In genomic region chr3:120641696-120642246, GRCh38 we compare ENCODE assay signal across 2 cellular contexts.
TF ChIP-seq lines count a peak whose summit lies in the region.

No MANE protein-coding gene starts in this region.

TF ChIP-seq in HepG2, 621 proteins besides CTCF, POLR2A, EP300 and RAD21 (continues in another document):
- TF ChIP-seq BHLHE40 (IDR thresholded peaks at IDR 0.05; ENCODE audit: low read length) = no peak
- no peak for TF ChIP-seq SNRNP70 (IDR thresholded peaks at IDR 0.05; ENCODE audit: low read depth, low read length)
- 0 out of 2 replicates have a peak, but pooled peaks have one; percentile 24 for TF ChIP-seq POLR2AphosphoS5 (IDR thresholded peaks at IDR 0.05; ENCODE audit: low read depth, low read length)
- no peak for TF ChIP-seq GATAD1 (CRISPR knock-in tag; IDR thresholded peaks at IDR 0.05)
- TF ChIP-seq ZNF670 (CRISPR knock-in tag; IDR thresholded peaks at IDR 0.05; ENCODE audit: borderline replicate concordance) = no peak
- TF ChIP-seq, protein P1, sequence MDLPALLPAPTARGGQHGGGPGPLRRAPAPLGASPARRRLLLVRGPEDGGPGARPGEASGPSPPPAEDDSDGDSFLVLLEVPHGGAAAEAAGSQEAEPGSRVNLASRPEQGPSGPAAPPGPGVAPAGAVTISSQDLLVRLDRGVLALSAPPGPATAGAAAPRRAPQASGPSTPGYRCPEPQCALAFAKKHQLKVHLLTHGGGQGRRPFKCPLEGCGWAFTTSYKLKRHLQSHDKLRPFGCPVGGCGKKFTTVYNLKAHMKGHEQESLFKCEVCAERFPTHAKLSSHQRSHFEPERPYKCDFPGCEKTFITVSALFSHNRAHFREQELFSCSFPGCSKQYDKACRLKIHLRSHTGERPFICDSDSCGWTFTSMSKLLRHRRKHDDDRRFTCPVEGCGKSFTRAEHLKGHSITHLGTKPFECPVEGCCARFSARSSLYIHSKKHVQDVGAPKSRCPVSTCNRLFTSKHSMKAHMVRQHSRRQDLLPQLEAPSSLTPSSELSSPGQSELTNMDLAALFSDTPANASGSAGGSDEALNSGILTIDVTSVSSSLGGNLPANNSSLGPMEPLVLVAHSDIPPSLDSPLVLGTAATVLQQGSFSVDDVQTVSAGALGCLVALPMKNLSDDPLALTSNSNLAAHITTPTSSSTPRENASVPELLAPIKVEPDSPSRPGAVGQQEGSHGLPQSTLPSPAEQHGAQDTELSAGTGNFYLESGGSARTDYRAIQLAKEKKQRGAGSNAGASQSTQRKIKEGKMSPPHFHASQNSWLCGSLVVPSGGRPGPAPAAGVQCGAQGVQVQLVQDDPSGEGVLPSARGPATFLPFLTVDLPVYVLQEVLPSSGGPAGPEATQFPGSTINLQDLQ (CRISPR knock-in tag; IDR thresholded peaks at IDR 0.05) = no peak
- no peak for TF ChIP-seq MXD3 (CRISPR knock-in tag; IDR thresholded peaks at IDR 0.05)
- TF ChIP-seq RBM22 (optimal IDR thresholded peaks at IDR 0.05; ENCODE audit: low read length) = peak; percentile 81
- TF ChIP-seq SMARCC2 (IDR thresholded peaks at IDR 0.05) = no peak
- TF ChIP-seq, protein P2, sequence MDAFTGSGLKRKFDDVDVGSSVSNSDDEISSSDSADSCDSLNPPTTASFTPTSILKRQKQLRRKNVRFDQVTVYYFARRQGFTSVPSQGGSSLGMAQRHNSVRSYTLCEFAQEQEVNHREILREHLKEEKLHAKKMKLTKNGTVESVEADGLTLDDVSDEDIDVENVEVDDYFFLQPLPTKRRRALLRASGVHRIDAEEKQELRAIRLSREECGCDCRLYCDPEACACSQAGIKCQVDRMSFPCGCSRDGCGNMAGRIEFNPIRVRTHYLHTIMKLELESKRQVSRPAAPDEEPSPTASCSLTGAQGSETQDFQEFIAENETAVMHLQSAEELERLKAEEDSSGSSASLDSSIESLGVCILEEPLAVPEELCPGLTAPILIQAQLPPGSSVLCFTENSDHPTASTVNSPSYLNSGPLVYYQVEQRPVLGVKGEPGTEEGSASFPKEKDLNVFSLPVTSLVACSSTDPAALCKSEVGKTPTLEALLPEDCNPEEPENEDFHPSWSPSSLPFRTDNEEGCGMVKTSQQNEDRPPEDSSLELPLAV (CRISPR knock-in tag; conservative IDR thresholded peaks at IDR 0.05; ENCODE audit: low read depth) = no peak
- TF ChIP-seq, protein P3, sequence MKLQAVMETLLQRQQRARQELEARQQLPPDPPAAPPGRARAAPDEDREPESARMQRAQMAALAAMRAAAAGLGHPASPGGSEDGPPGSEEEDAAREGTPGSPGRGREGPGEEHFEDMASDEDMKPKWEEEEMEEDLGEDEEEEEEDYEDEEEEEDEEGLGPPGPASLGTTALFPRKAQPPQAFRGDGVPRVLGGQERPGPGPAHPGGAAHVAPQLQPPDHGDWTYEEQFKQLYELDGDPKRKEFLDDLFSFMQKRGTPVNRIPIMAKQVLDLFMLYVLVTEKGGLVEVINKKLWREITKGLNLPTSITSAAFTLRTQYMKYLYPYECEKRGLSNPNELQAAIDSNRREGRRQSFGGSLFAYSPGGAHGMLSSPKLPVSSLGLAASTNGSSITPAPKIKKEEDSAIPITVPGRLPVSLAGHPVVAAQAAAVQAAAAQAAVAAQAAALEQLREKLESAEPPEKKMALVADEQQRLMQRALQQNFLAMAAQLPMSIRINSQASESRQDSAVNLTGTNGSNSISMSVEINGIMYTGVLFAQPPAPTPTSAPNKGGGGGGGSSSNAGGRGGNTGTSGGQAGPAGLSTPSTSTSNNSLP (IDR thresholded peaks at IDR 0.05; ENCODE audit: low read depth, low read length) = no peak
- TF ChIP-seq MATR3 (CRISPR knock-in tag; IDR thresholded peaks at IDR 0.05) = no peak
- no peak for TF ChIP-seq ZNF674 (CRISPR knock-in tag; IDR thresholded peaks at IDR 0.05; ENCODE audit: low read depth)
- TF ChIP-seq, protein P4, sequence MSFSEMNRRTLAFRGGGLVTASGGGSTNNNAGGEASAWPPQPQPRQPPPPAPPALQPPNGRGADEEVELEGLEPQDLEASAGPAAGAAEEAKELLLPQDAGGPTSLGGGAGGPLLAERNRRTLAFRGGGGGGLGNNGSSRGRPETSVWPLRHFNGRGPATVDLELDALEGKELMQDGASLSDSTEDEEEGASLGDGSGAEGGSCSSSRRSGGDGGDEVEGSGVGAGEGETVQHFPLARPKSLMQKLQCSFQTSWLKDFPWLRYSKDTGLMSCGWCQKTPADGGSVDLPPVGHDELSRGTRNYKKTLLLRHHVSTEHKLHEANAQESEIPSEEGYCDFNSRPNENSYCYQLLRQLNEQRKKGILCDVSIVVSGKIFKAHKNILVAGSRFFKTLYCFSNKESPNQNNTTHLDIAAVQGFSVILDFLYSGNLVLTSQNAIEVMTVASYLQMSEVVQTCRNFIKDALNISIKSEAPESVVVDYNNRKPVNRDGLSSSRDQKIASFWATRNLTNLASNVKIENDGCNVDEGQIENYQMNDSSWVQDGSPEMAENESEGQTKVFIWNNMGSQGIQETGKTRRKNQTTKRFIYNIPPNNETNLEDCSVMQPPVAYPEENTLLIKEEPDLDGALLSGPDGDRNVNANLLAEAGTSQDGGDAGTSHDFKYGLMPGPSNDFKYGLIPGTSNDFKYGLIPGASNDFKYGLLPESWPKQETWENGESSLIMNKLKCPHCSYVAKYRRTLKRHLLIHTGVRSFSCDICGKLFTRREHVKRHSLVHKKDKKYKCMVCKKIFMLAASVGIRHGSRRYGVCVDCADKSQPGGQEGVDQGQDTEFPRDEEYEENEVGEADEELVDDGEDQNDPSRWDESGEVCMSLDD (CRISPR knock-in tag; IDR thresholded peaks at IDR 0.05; ENCODE audit: borderline replicate concordance) = no peak
- no peak for TF ChIP-seq ZNF136 (CRISPR knock-in tag; IDR thresholded peaks at IDR 0.05; ENCODE audit: low read depth)
- TF ChIP-seq ZSCAN20 (CRISPR knock-in tag; IDR thresholded peaks at IDR 0.05; ENCODE audit: borderline replicate concordance) = no peak
- TF ChIP-seq, protein P5, sequence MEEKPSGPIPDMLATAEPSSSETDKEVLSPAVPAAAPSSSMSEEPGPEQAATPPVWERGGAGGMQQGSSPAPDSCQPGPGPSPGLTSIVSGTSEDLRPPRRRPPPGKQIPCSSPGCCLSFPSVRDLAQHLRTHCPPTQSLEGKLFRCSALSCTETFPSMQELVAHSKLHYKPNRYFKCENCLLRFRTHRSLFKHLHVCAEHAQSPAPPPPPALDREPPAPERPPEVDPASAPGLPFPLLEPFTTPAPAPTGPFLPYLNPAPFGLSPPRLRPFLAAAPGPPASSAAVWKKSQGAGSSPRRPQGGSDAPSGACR (CRISPR knock-in tag; IDR thresholded peaks at IDR 0.05) = no peak
- no peak for TF ChIP-seq ZFX (CRISPR knock-in tag; IDR thresholded peaks at IDR 0.05; ENCODE audit: low read depth)

TF ChIP-seq in K562, 482 proteins besides CTCF, POLR2A, EP300 and RAD21:
- TF ChIP-seq ESRRA (IDR thresholded peaks at IDR 0.05; ENCODE audit: borderline replicate concordance, low read depth) (no peak), TBP (optimal IDR thresholded peaks at IDR 0.05; ENCODE audit: low read depth, low read length) (no peak), ZNF354B (CRISPR knock-in tag; IDR thresholded peaks at IDR 0.05) (no peak), CC2D1A (IDR thresholded peaks at IDR 0.05) (no peak), CUX1 (CRISPR knock-in tag; IDR thresholded peaks at IDR 0.05) (0 out of 2 replicates have a peak, but pooled peaks have one; percentile 32)
- TF ChIP-seq, protein P6, sequence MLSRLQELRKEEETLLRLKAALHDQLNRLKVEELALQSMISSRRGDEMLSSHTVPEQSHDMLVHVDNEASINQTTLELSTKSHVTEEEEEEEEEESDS (CRISPR knock-in tag; IDR thresholded peaks at IDR 0.05) = no peak
